In genomic region chr2:211833582-211834279, GRCh38 we compare ENCODE assay signal across 20 cellular contexts.
"Had no signal": no experiment of that assay in that cellular context is flagged by ENCODE, and none has a peak within 500 bp of the region (broad histone marks: within the 10 kb centered on the region; RNA-seq: fewer than 3 reads in every experiment).

No MANE protein-coding gene starts in this region.

- DNase-seq: gastrocnemius medialis; head of caudate nucleus; left ventricle myocardium superior; lower lobe of right lung; naive thymus-derived CD8-positive, alpha-beta T cell; nephron progenitor cell; occipital lobe; ovary; posterior cingulate gyrus; psoas muscle; right cardiac atrium; sigmoid colon; stimulated activated CD4-positive, alpha-beta T cell treated with anti-CD3 and anti-CD28 coated beads, Interleukin-2, amount 100 ng/mL, for 24 hours; stimulated activated CD4-positive, alpha-beta T cell treated with anti-CD3 and anti-CD28 coated beads, Interleukin-4, amount 100 ng/mL, for 24 hours; stimulated activated naive CD4-positive, alpha-beta T cell treated with Interleukin-2 at 50 U/mL for 16 hours; stomach; thyroid gland; trophoblast cell had no signal

- H3K4me3 Mint-ChIP-seq: naive thymus-derived CD8-positive, alpha-beta T cell; nephron progenitor cell; stimulated activated effector memory CD8-positive, alpha-beta T cell treated with anti-CD3 and anti-CD28 coated beads, Interleukin-12 subunit alpha, Interleukin-12 subunit beta, amount 100 ng/mL, for 72 hours had no signal

- H3K27ac Mint-ChIP-seq: naive thymus-derived CD8-positive, alpha-beta T cell; nephron progenitor cell; stimulated activated effector memory CD8-positive, alpha-beta T cell treated with anti-CD3 and anti-CD28 coated beads, Interleukin-12 subunit alpha, Interleukin-12 subunit beta, amount 100 ng/mL, for 72 hours had no signal

- H3K27me3 Mint-ChIP-seq: naive thymus-derived CD8-positive, alpha-beta T cell had no signal

- H3K36me3 ChIP-seq: gastrocnemius medialis, lower lobe of right lung, ovary, sigmoid colon, stomach, thyroid gland, vagina had no signal

- H3K36me3 Mint-ChIP-seq: naive thymus-derived CD8-positive, alpha-beta T cell; stimulated activated effector memory CD8-positive, alpha-beta T cell treated with anti-CD3 and anti-CD28 coated beads, Interleukin-12 subunit alpha, Interleukin-12 subunit beta, amount 100 ng/mL, for 72 hours had no signal

- H3K27me3 ChIP-seq: gastrocnemius medialis, ovary, sigmoid colon, stomach, thyroid gland, vagina had no signal

- H3K27ac ChIP-seq: gastrocnemius medialis, lower lobe of right lung, ovary, psoas muscle, sigmoid colon, stomach, thyroid gland, vagina had no signal

- H3K4me1 ChIP-seq: gastrocnemius medialis, lower lobe of right lung, psoas muscle, sigmoid colon, vagina had no signal

- H3K4me3 ChIP-seq: gastrocnemius medialis, lower lobe of right lung, ovary, psoas muscle, sigmoid colon, stomach, thyroid gland, vagina had no signal

- H3K4me1 Mint-ChIP-seq: naive thymus-derived CD8-positive, alpha-beta T cell; nephron progenitor cell; stimulated activated effector memory CD8-positive, alpha-beta T cell treated with anti-CD3 and anti-CD28 coated beads, Interleukin-12 subunit alpha, Interleukin-12 subunit beta, amount 100 ng/mL, for 72 hours had no signal

- H3K9me3 Mint-ChIP-seq: nephron progenitor cell had no signal

- ATAC-seq: gastrocnemius medialis; left ventricle myocardium superior; lower lobe of right lung; naive thymus-derived CD8-positive, alpha-beta T cell; psoas muscle; right cardiac atrium; stimulated activated effector memory CD8-positive, alpha-beta T cell treated with anti-CD3 and anti-CD28 coated beads, Interleukin-12 subunit alpha, Interleukin-12 subunit beta, amount 100 ng/mL, for 72 hours had no signal

- H3K9me3 ChIP-seq: gastrocnemius medialis, lower lobe of right lung, ovary, psoas muscle, sigmoid colon, stomach, thyroid gland, vagina had no signal
